In the genomic region with DNA sequence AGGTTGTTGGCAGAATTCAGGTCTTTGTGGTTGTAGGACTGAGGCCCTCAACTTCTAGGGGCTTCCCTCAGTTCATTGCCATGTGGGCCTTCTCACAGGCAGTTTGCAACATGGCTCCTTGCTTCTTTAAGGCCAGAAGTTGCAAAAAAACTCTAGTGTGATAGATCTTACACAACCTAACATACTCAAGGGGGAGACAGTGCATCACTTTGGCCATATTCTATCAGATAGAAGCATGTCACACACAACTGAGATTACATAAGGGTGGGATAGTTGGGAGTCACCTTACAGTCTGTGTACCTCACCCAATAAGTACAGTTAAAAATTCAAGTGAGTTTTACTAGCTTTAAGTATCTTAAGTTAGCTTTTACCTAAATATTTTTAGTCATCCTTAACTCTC, we compare ENCODE assay signal across 35 cellular contexts. TPM values are rescaled to one million over a fixed set of nuclear protein-coding genes. Genes with fewer than 3 reads are reported as not detected.
DNase-seq lines count a peak whose midpoint lies in the region; ATAC-seq and TF ChIP-seq lines count a peak whose summit lies in the region.
"Had no signal": no experiment of that assay in that cellular context is flagged by ENCODE, and none has a peak within 500 bp of the region (broad histone marks: within the 10 kb centered on the region; RNA-seq: fewer than 3 reads in every experiment).

No MANE protein-coding gene starts in this region.

- H3K27me3 Mint-ChIP-seq in activated CD8-positive, alpha-beta T cell treated with anti-CD3 and anti-CD28 coated beads for 36 hours = no peaks in the 10 kb centered on the region
- no peaks in the 10 kb centered on the region for H3K27me3 Mint-ChIP-seq in activated CD8-positive, alpha-beta T cell treated with anti-CD3 and anti-CD28 coated beads, Interleukin-2, amount 10 ng/mL, durations not matched to agents 7 days and 5 days (ENCODE audit: low read depth)
- peaks cover 7% of the 10 kb centered on the region for H3K27me3 Mint-ChIP-seq in T-helper 17 cell
- H3K27me3 Mint-ChIP-seq in activated CD4-positive, alpha-beta T cell treated with anti-CD3 and anti-CD28 coated beads for 36 hours = no peaks in the 10 kb centered on the region
- H3K27me3 Mint-ChIP-seq: activated B cell treated with CpG ODN at 0.5 μM for 24 hours; stimulated activated memory B cell treated with anti-CD40 and anti-IgM and Interleukin-4, amounts not matched to agents 10 μg/mL and 1 μg/mL and 100 μg/mL, for 72 hours had no signal

- ATAC-seq in activated CD8-positive, alpha-beta T cell treated with anti-CD3 and anti-CD28 coated beads for 36 hours = peak; percentile 61
- ATAC-seq in activated CD8-positive, alpha-beta T cell treated with anti-CD3 and anti-CD28 coated beads, Interleukin-2, amount 10 ng/mL, durations not matched to agents 7 days and 5 days = no peak
- ATAC-seq in T-helper 17 cell (peak; percentile 36), GM21367 (IDR thresholded peaks at IDR 0.05; ENCODE audit: unreplicated experiment) (no peak)
- no peak for ATAC-seq in activated CD4-positive, alpha-beta T cell treated with anti-CD3 and anti-CD28 coated beads for 36 hours
- ATAC-seq: gastroesophageal sphincter; sciatic nerve; stimulated activated memory B cell treated with anti-CD40 and anti-IgM and Interleukin-4, amounts not matched to agents 10 μg/mL and 1 μg/mL and 100 μg/mL, for 72 hours had no signal

- H3K9me3 ChIP-seq in T-helper 17 cell (ENCODE audit: control insufficient read depth, low read length, poor library complexity, severe bottlenecking) = peaks cover 3% of the 10 kb centered on the region
- H3K9me3 ChIP-seq: ascending aorta, MG63, SJCRH30, suprapubic skin, uterus had no signal

- H3K4me1 Mint-ChIP-seq in activated CD8-positive, alpha-beta T cell treated with anti-CD3 and anti-CD28 coated beads for 36 hours (ENCODE audit: low read depth) = peaks cover 7% of the 10 kb centered on the region
- H3K4me1 Mint-ChIP-seq in activated CD8-positive, alpha-beta T cell treated with anti-CD3 and anti-CD28 coated beads, Interleukin-2, amount 10 ng/mL, durations not matched to agents 7 days and 5 days (ENCODE audit: low read depth) = peaks cover 4% of the 10 kb centered on the region
- peaks cover 4% of the 10 kb centered on the region for H3K4me1 Mint-ChIP-seq in T-helper 17 cell
- H3K4me1 Mint-ChIP-seq in activated CD4-positive, alpha-beta T cell treated with anti-CD3 and anti-CD28 coated beads for 36 hours = peaks cover 3% of the 10 kb centered on the region
- H3K4me1 Mint-ChIP-seq: activated B cell treated with CpG ODN at 0.5 μM for 24 hours; H9; stimulated activated memory B cell treated with anti-CD40 and anti-IgM and Interleukin-4, amounts not matched to agents 10 μg/mL and 1 μg/mL and 100 μg/mL, for 72 hours had no signal

- peak; percentile 41 for TF ChIP-seq CTCF in activated CD8-positive, alpha-beta T cell treated with anti-CD3 and anti-CD28 coated beads for 36 hours (IDR thresholded peaks at IDR 0.05)

- no peak for DNase-seq in activated CD8-positive, alpha-beta T cell treated with anti-CD3 and anti-CD28 coated beads for 36 hours
- DNase-seq in activated CD8-positive, alpha-beta T cell treated with anti-CD3 and anti-CD28 coated beads, Interleukin-2, amount 10 ng/mL, durations not matched to agents 7 days and 5 days = no peak
- DNase-seq in HT-29 (ENCODE audit: low spot score) (peak; percentile 8), T-helper 17 cell (no peak), lung microvascular endothelial cell (ENCODE audit: low read depth in 2 of 2) (peak; percentile 19 to 22), mucosa of gallbladder (ENCODE audit: low spot score) (no peak)
- DNase-seq in activated CD4-positive, alpha-beta T cell treated with anti-CD3 and anti-CD28 coated beads for 36 hours = no peak
- DNase-seq: activated B cell treated with CpG ODN at 0.5 μM for 24 hours; activated CD4-positive, alpha-beta T cell treated with anti-CD3 and anti-CD28 coated beads, Interleukin-2, amount 50 U/mL, for 4 hours; activated CD8-positive, alpha-beta memory T cell treated with anti-CD3 and anti-CD28 coated beads, Interleukin-2, amount 50 U/mL, for 4 hours; DMS153; H9; hippocampal formation; KG1; mesendoderm; MG63; NCI-H2171; NCI-H524; NK-92 treated with Interleukin-12 subunit alpha and Interleukin-12 subunit beta, amount 100 ng/mL, for 24 hours; SJCRH30; stimulated activated CD4-positive, alpha-beta T cell treated with anti-CD3 and anti-CD28 coated beads, Interleukin-12 subunit alpha, Interleukin-12 subunit beta, amount 100 ng/mL, for 4 hours; stimulated activated CD4-positive, alpha-beta T cell treated with anti-CD3 and anti-CD28 coated beads, Interleukin-4, amount 100 ng/mL, for 4 hours; uterus had no signal

- H3K36me3 Mint-ChIP-seq in activated CD8-positive, alpha-beta T cell treated with anti-CD3 and anti-CD28 coated beads for 36 hours (ENCODE audit: low read depth) = no peaks in the 10 kb centered on the region
- H3K36me3 Mint-ChIP-seq in activated CD8-positive, alpha-beta T cell treated with anti-CD3 and anti-CD28 coated beads, Interleukin-2, amount 10 ng/mL, durations not matched to agents 7 days and 5 days (ENCODE audit: low read depth) = peaks cover 7% of the 10 kb centered on the region
- peaks cover 3% of the 10 kb centered on the region for H3K36me3 Mint-ChIP-seq in T-helper 17 cell (ENCODE audit: low read depth)
- no peaks in the 10 kb centered on the region for H3K36me3 Mint-ChIP-seq in activated CD4-positive, alpha-beta T cell treated with anti-CD3 and anti-CD28 coated beads for 36 hours (ENCODE audit: low read depth)
- H3K36me3 Mint-ChIP-seq: stimulated activated memory B cell treated with anti-CD40 and anti-IgM and Interleukin-4, amounts not matched to agents 10 μg/mL and 1 μg/mL and 100 μg/mL, for 72 hours had no signal

- H3K9me3 Mint-ChIP-seq in activated CD8-positive, alpha-beta T cell treated with anti-CD3 and anti-CD28 coated beads for 36 hours = peaks cover 6% of the 10 kb centered on the region
- H3K9me3 Mint-ChIP-seq in activated CD8-positive, alpha-beta T cell treated with anti-CD3 and anti-CD28 coated beads, Interleukin-2, amount 10 ng/mL, durations not matched to agents 7 days and 5 days (ENCODE audit: insufficient read depth) = peaks cover 8% of the 10 kb centered on the region
- H3K9me3 Mint-ChIP-seq in activated CD4-positive, alpha-beta T cell treated with anti-CD3 and anti-CD28 coated beads for 36 hours (ENCODE audit: low read depth) = peaks cover 4% of the 10 kb centered on the region

- no peak overlapping the region for H3K27ac Mint-ChIP-seq in activated CD8-positive, alpha-beta T cell treated with anti-CD3 and anti-CD28 coated beads for 36 hours
- H3K27ac Mint-ChIP-seq in activated CD8-positive, alpha-beta T cell treated with anti-CD3 and anti-CD28 coated beads, Interleukin-2, amount 10 ng/mL, durations not matched to agents 7 days and 5 days = no peak overlapping the region
- H3K27ac Mint-ChIP-seq in T-helper 17 cell = no peak overlapping the region
- no peak overlapping the region for H3K27ac Mint-ChIP-seq in activated CD4-positive, alpha-beta T cell treated with anti-CD3 and anti-CD28 coated beads for 36 hours
- H3K27ac Mint-ChIP-seq: activated B cell treated with CpG ODN at 0.5 μM for 24 hours; activated T-helper 2 cell treated with anti-CD3 and anti-CD28 coated beads, Interferon-gamma antibody, Interleukin-2, Interleukin-4, amounts not matched to agents 10 μg/mL and 5 μg/mL and 100 μg/mL, durations not matched to agents 14 hours and 24 hours and 36 hours; progenitor cell of endocrine pancreas; stimulated activated memory B cell treated with anti-CD40 and anti-IgM and Interleukin-4, amounts not matched to agents 10 μg/mL and 1 μg/mL and 100 μg/mL, for 72 hours had no signal

- intact Hi-C loops in activated CD8-positive, alpha-beta T cell treated with anti-CD3 and anti-CD28 coated beads for 36 hours (cut with micrococcal nuclease) = no loop called here
- intact Hi-C loops in activated CD4-positive, alpha-beta T cell treated with anti-CD3 and anti-CD28 coated beads for 36 hours (cut with DNase I, micrococcal nuclease) = loop anchor here (1.0 to 5.0 kb wide), 3 partner anchors 76 to 221 kb away; no protein-coding TSS in a partner anchor

- CTCF ChIA-PET in activated CD8-positive, alpha-beta T cell treated with anti-CD3 and anti-CD28 coated beads for 36 hours (lab: Charles Lee) = interaction anchor here (0.8 to 3.6 kb wide), 18 partner anchors 8 to 225 kb away, joined by 3 to 31 read pairs (median 3); no protein-coding TSS in a partner anchor
- CTCF ChIA-PET in activated CD8-positive, alpha-beta T cell treated with anti-CD3 and anti-CD28 coated beads, Interleukin-2, amount 10 ng/mL, durations not matched to agents 7 days and 5 days (lab: Charles Lee) = interaction anchor here (0.6 to 4.0 kb wide), 7 partner anchors 52 to 221 kb away, joined by 3 to 18 read pairs (median 4); no protein-coding TSS in a partner anchor
- CTCF ChIA-PET in activated CD4-positive, alpha-beta T cell treated with anti-CD3 and anti-CD28 coated beads for 36 hours (lab: Charles Lee) = interaction anchor here (1.0 to 2.4 kb wide), 8 partner anchors 69 to 221 kb away, joined by 3 to 22 read pairs (median 4); no protein-coding TSS in a partner anchor

- POLR2A ChIA-PET in activated CD8-positive, alpha-beta T cell treated with anti-CD3 and anti-CD28 coated beads for 36 hours (lab: Charles Lee) = interaction anchor here (0.7 to 1.4 kb wide), 2 partner anchors 9 to 70 kb away, joined by 3 read pairs; no protein-coding TSS in a partner anchor
- POLR2A ChIA-PET in activated CD8-positive, alpha-beta T cell treated with anti-CD3 and anti-CD28 coated beads, Interleukin-2, amount 10 ng/mL, durations not matched to agents 7 days and 5 days (lab: Charles Lee) = no interaction called here
- POLR2A ChIA-PET in activated CD4-positive, alpha-beta T cell treated with anti-CD3 and anti-CD28 coated beads for 36 hours (lab: Charles Lee) = no interaction called here

- H3K4me3 Mint-ChIP-seq in activated CD8-positive, alpha-beta T cell treated with anti-CD3 and anti-CD28 coated beads for 36 hours = no peak overlapping the region
- H3K4me3 Mint-ChIP-seq in activated CD8-positive, alpha-beta T cell treated with anti-CD3 and anti-CD28 coated beads, Interleukin-2, amount 10 ng/mL, durations not matched to agents 7 days and 5 days = no peak overlapping the region
- no peak overlapping the region for H3K4me3 Mint-ChIP-seq in T-helper 17 cell
- no peak overlapping the region for H3K4me3 Mint-ChIP-seq in activated CD4-positive, alpha-beta T cell treated with anti-CD3 and anti-CD28 coated beads for 36 hours
- H3K4me3 Mint-ChIP-seq: activated B cell treated with CpG ODN at 0.5 μM for 24 hours; H9; stimulated activated memory B cell treated with anti-CD40 and anti-IgM and Interleukin-4, amounts not matched to agents 10 μg/mL and 1 μg/mL and 100 μg/mL, for 72 hours had no signal

RNA-seq across cellular contexts. Expression of a gene that starts 1.6 kb away (rescaled TPM):
- total RNA-seq in activated CD8-positive, alpha-beta T cell treated with anti-CD3 and anti-CD28 coated beads for 36 hours = not detected
- under 1 TPM in 1 of 2 experiments, not detected in 1; 0.23 TPM for total RNA-seq in activated CD8-positive, alpha-beta T cell treated with anti-CD3 and anti-CD28 coated beads, Interleukin-2, amount 10 ng/mL, durations not matched to agents 7 days and 5 days
- not detected in 2 replicates for total RNA-seq in HT-29 (2014; rRNA removed; shearing (Covaris generic))
- total RNA-seq in T-helper 17 cell = not detected
- total RNA-seq in lung microvascular endothelial cell = not detected in 2 replicates
- not detected for total RNA-seq in activated CD4-positive, alpha-beta T cell treated with anti-CD3 and anti-CD28 coated beads for 36 hours
- total RNA-seq in mucosa of gallbladder = 0.40 TPM
- total RNA-seq: activated B cell treated with CpG ODN at 0.5 μM for 24 hours; activated naive CD4-positive, alpha-beta T cell treated with anti-CD3 and anti-CD28 coated beads, Interleukin-2, amount 50 U/mL, for 72 hours; ascending aorta; cardiac muscle cell; G401; H9; myocyte; progenitor cell of endocrine pancreas; sciatic nerve; SJCRH30; suprapubic skin; uterus had no signal

Comparison
In these comparisons a context has a peak if more than half of its experiments do, and no peak if none do; other contexts are left out.
1. ATAC-seq: peak in activated CD8-positive, alpha-beta T cell treated with anti-CD3 and anti-CD28 coated beads for 36 hours (single experiment) and T-helper 17 cell (single experiment); none in activated CD8-positive, alpha-beta T cell treated with anti-CD3 and anti-CD28 coated beads, Interleukin-2, amount 10 ng/mL, durations not matched to agents 7 days and 5 days (single experiment), activated CD4-positive, alpha-beta T cell treated with anti-CD3 and anti-CD28 coated beads for 36 hours (single experiment) and GM21367 (single experiment).
2. DNase-seq: peak in HT-29 (single experiment) and lung microvascular endothelial cell (2 of 2); none in activated CD8-positive, alpha-beta T cell treated with anti-CD3 and anti-CD28 coated beads for 36 hours (single experiment), activated CD8-positive, alpha-beta T cell treated with anti-CD3 and anti-CD28 coated beads, Interleukin-2, amount 10 ng/mL, durations not matched to agents 7 days and 5 days (single experiment), T-helper 17 cell (0 of 3), activated CD4-positive, alpha-beta T cell treated with anti-CD3 and anti-CD28 coated beads for 36 hours (single experiment) and mucosa of gallbladder (single experiment).